21 cellular contexts compared by ENCODE assay signal in the genomic region with DNA sequence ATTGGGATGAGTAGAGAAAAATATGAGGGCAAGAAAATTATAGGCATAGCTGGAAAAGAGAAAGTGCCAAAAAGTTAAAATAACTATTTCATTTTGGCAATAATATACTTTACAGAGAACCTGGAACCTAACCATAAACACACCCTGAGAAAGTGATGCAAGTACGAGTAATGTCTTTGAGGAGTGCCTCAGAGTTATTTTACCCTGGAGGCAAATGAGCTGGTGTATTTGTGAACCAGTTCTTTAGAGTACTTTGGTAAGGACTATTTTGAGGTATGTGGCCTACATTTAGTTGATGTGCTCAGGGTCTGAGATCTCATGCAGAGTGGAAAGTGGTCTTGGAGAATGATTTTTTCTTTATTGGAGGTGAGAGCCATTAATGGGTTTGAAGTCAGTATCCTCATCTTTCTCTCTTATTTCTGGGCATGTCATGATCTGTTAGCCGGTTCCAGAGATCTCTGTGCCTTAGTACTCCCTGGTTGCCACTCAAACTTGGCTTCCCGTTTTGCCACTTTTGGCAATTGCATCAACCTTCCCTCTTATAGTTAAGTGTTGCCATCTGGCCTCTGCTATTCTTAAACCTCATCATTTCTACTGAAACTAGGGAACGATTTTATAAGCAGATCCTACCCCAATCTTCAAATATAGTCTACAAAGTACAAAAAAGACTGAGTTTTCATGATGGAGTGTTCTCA.
A peak's percentile ranks its signal among the peaks of the same experiment; 100 is the strongest.
DNase-seq lines count a peak whose midpoint lies in the region; ATAC-seq, FAIRE-seq and TF ChIP-seq lines count a peak whose summit lies in the region.
"Had no signal": no experiment of that assay in that cellular context is flagged by ENCODE, and none has a peak within 500 bp of the region (broad histone marks: within the 10 kb centered on the region; RNA-seq: fewer than 3 reads in every experiment).

No MANE protein-coding gene starts in this region.

- intact Hi-C loops in PC-9 (cut with micrococcal nuclease; ENCODE audit: unreplicated experiment) = no loop called here

- WGBS in esophagus, 2 donors = 38 to 61% methylated on average over 4 of the region's 4 CpGs
- no CpG with 5 or more reads among the region's 4 CpGs for WGBS in trophoblast cell (ENCODE audit: extremely low coverage, insufficient coverage, insufficient read length)

- H3K23ac ChIP-seq in trophoblast cell (ENCODE audit: low read length) = no peak overlapping the region

- H3K27ac Mint-ChIP-seq in activated naive CD4-positive, alpha-beta T cell treated with anti-CD3 and anti-CD28 coated beads, Interleukin-2, amount 50 U/mL, for 72 hours = no peak overlapping the region
- H3K27ac Mint-ChIP-seq: activated naive CD4-positive, alpha-beta T cell treated with anti-CD3 and anti-CD28 coated beads, Interleukin-2, amount 10 ng/mL, durations not matched to agents 7 days and 5 days; HFFc6 had no signal

- DNase-seq in H4 (ENCODE audit: low spot score) (peak; percentile 42), PC-9 (peak in 1 of 2 experiments; percentile 44), trophoblast cell (peak; percentile 42 to 84), hepatic stellate cell (ENCODE audit: low spot score) (no peak), urothelium cell line (ENCODE audit: low spot score) (no peak)
- no peak for DNase-seq in activated naive CD4-positive, alpha-beta T cell treated with anti-CD3 and anti-CD28 coated beads, Interleukin-2, amount 50 U/mL, for 72 hours (ENCODE audit: low spot score in 2 of 2)
- DNase-seq: activated CD4-positive, alpha-beta T cell treated with anti-CD3 and anti-CD28 coated beads, Interleukin-2, amount 50 U/mL, for 4 hours; activated naive CD4-positive, alpha-beta T cell treated with anti-CD3 and anti-CD28 coated beads, Interleukin-2, amount 10 ng/mL, durations not matched to agents 7 days and 5 days; activated T-cell treated with anti-CD3 and anti-CD28 coated beads for 4 hours; COR-L47; HFFc6; left cardiac atrium; NCI-H2029; NCI-H774; occipital lobe; sigmoid colon; stimulated activated CD4-positive, alpha-beta T cell treated with anti-CD3 and anti-CD28 coated beads, Interleukin-2, amount 100 ng/mL, for 48 hours had no signal

- H3K4me1 ChIP-seq in PC-9 (replicated peaks; ENCODE audit: insufficient read depth) = no peaks in the 10 kb centered on the region
- H3K4me1 ChIP-seq in esophagus (ENCODE audit: control insufficient read depth in 2 of 2, insufficient read depth in 2 of 2, low read length in 1 of 2) = no peaks in the 10 kb centered on the region
- no peaks in the 10 kb centered on the region for H3K4me1 ChIP-seq in trophoblast cell (ENCODE audit: control insufficient read depth in 1 of 2, insufficient read depth in 2 of 2, low read length in 2 of 2)

- H2BK12ac ChIP-seq in trophoblast cell (ENCODE audit: low read length) = no peak overlapping the region

- H3K4me3 ChIP-seq in PC-9 (no peak overlapping the region), esophagus (ENCODE audit: low read depth in 1 of 2, low read length in 2 of 2) (no peak overlapping the region), trophoblast cell (ENCODE audit: low read depth, low read length) (no peak overlapping the region)
- H3K4me3 ChIP-seq: sigmoid colon had no signal

- H3K79me1 ChIP-seq in trophoblast cell (ENCODE audit: low read length) = peaks cover 2% of the 10 kb centered on the region

- H3K79me2 ChIP-seq in PC-9 (ENCODE audit: low read depth) = no peaks in the 10 kb centered on the region
- H3K79me2 ChIP-seq in trophoblast cell (ENCODE audit: control insufficient read depth, insufficient read depth, low read length, poor library complexity) = no peaks in the 10 kb centered on the region

- H4K8ac ChIP-seq in trophoblast cell (ENCODE audit: low read depth, low read length) = no peak overlapping the region

- peak overlapping the region; percentile 28 for H4K91ac ChIP-seq in trophoblast cell (ENCODE audit: low read depth, low read length)

- H3K27me3 ChIP-seq in PC-9 (ENCODE audit: insufficient read depth, low read depth) (no peaks in the 10 kb centered on the region), esophagus (ENCODE audit: control insufficient read depth in 1 of 2, insufficient read depth in 2 of 2, low read length in 2 of 2) (no peaks in the 10 kb centered on the region), trophoblast cell (ENCODE audit: insufficient read depth, low read length) (no peaks in the 10 kb centered on the region)
- H3K27me3 ChIP-seq: sigmoid colon had no signal

- H3K14ac ChIP-seq in trophoblast cell (ENCODE audit: low read length) = no peak overlapping the region

- no peaks in the 10 kb centered on the region for H3K9me2 ChIP-seq in PC-9 (ENCODE audit: insufficient read depth)

- POLR2A ChIA-PET in PC-9 (lab: Charles Lee; ENCODE audit: unreplicated experiment) = no interaction called here

- H3K36me3 Mint-ChIP-seq in activated naive CD4-positive, alpha-beta T cell treated with anti-CD3 and anti-CD28 coated beads, Interleukin-2, amount 50 U/mL, for 72 hours = no peaks in the 10 kb centered on the region
- H3K36me3 Mint-ChIP-seq: activated naive CD4-positive, alpha-beta T cell treated with anti-CD3 and anti-CD28 coated beads, Interleukin-2, amount 10 ng/mL, durations not matched to agents 7 days and 5 days; brain had no signal

- H2BK120ac ChIP-seq in trophoblast cell (ENCODE audit: insufficient read depth, low read length, poor library complexity) = no peak overlapping the region

- H3K9ac ChIP-seq in trophoblast cell (ENCODE audit: low read length) = no peak overlapping the region

- no peak overlapping the region for H4K12ac ChIP-seq in trophoblast cell (ENCODE audit: low read depth, low read length)

- H3K36me3 ChIP-seq in PC-9 (ENCODE audit: low read depth) = no peaks in the 10 kb centered on the region
- H3K36me3 ChIP-seq in esophagus (ENCODE audit: control insufficient read depth in 2 of 2, insufficient read depth in 2 of 2, low read length in 1 of 2) = no peaks in the 10 kb centered on the region
- no peaks in the 10 kb centered on the region for H3K36me3 ChIP-seq in trophoblast cell (ENCODE audit: control insufficient read depth in 1 of 2, insufficient read depth in 2 of 2, low read length in 2 of 2)
- H3K36me3 ChIP-seq: sigmoid colon had no signal

- no peak overlapping the region for H2BK5ac ChIP-seq in trophoblast cell (ENCODE audit: low read depth, low read length, poor library complexity)

- H2AK5ac ChIP-seq in trophoblast cell (ENCODE audit: low read length) = no peak overlapping the region

- H3K4ac ChIP-seq in trophoblast cell (ENCODE audit: low read depth, low read length) = no peak overlapping the region

- ATAC-seq in GM21619 (IDR thresholded peaks at IDR 0.05; ENCODE audit: unreplicated experiment) = no peak
- no peak for ATAC-seq in activated naive CD4-positive, alpha-beta T cell treated with anti-CD3 and anti-CD28 coated beads, Interleukin-2, amount 50 U/mL, for 72 hours

- H3K4me2 ChIP-seq in PC-9 (no peak overlapping the region), trophoblast cell (ENCODE audit: low read length) (no peak overlapping the region)

- no peak for TF ChIP-seq CTCF in PC-9 (conservative IDR thresholded peaks at IDR 0.05)

- H3K9me3 Mint-ChIP-seq in activated naive CD4-positive, alpha-beta T cell treated with anti-CD3 and anti-CD28 coated beads, Interleukin-2, amount 50 U/mL, for 72 hours = peaks cover 9 to 22% of the 10 kb centered on the region in 2 donors
- H3K9me3 Mint-ChIP-seq: brain had no signal

- H3K27ac ChIP-seq in PC-9 (peak overlapping the region; percentile 20), esophagus (ENCODE audit: low read depth in 2 of 2, low read length in 1 of 2) (peak overlapping the region; percentile 71 to 80), trophoblast cell (ENCODE audit: low read depth, low read length) (no peak overlapping the region)
- H3K27ac ChIP-seq: sigmoid colon had no signal

- no peak overlapping the region for H3K18ac ChIP-seq in trophoblast cell (ENCODE audit: low read length)

- H2AFZ ChIP-seq in PC-9 = no peak overlapping the region
- H2AFZ ChIP-seq in trophoblast cell (ENCODE audit: insufficient read depth, low read length, poor library complexity) = no peak overlapping the region

- CTCF ChIA-PET in PC-9 (lab: Charles Lee) = no interaction called here

- no peaks in the 10 kb centered on the region for H4K20me1 ChIP-seq in PC-9 (ENCODE audit: insufficient read depth)

- BruUV-seq in PC-9 (replicated peaks; lab: Mats Ljungman, UMichigan) = no TSS peak

- FAIRE-seq in urothelium cell line (lab: Jason Lieb, UNC) = no peak
- FAIRE-seq: RCC 7860 had no signal

- H3K9me3 ChIP-seq in PC-9 (ENCODE audit: insufficient read depth, low read depth) (no peaks in the 10 kb centered on the region), esophagus (ENCODE audit: control insufficient read depth in 2 of 2, insufficient read depth in 1 of 2, low read depth in 1 of 2, low read length in 1 of 2) (no peaks in the 10 kb centered on the region), trophoblast cell (ENCODE audit: insufficient read depth, low read depth, low read length) (no peaks in the 10 kb centered on the region)
- H3K9me3 ChIP-seq: sigmoid colon had no signal

- no peaks in the 10 kb centered on the region for H3F3A ChIP-seq in PC-9 (ENCODE audit: insufficient read depth, low read depth)

Comparison
In these comparisons a context has a peak if more than half of its experiments do, and no peak if none do; other contexts are left out.
1. DNase-seq: peak in H4 (single experiment) and trophoblast cell (2 of 2); none in hepatic stellate cell (single experiment), activated naive CD4-positive, alpha-beta T cell treated with anti-CD3 and anti-CD28 coated beads, Interleukin-2, amount 50 U/mL, for 72 hours (0 of 2) and urothelium cell line (single experiment).